ENCODE assay signal across 19 cellular contexts in the genomic region with DNA sequence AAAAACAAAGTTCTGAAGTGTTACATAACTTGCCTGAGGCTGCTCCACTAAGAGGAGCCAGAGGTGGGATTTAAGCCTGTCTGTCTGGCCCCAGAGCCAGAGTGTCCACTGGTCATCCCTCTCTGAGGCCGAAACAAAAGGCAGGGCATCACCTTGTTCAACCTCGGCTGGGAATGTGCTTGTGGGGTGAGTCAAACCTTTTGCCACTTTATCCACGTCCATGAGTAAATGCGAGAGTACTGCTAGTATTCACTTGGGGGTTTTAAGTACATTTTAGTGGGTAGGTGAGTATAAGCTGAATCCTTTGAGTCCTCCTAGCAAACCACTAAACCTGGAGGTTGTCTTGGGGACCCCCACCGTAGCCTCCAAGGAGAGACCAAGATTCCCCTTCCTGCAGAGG.
DNase-seq lines count a peak whose midpoint lies in the region; ATAC-seq lines count a peak whose summit lies in the region.
"Had no signal": no experiment of that assay in that cellular context is flagged by ENCODE, and none has a peak within 500 bp of the region (broad histone marks: within the 10 kb centered on the region; RNA-seq: fewer than 3 reads in every experiment).

No MANE protein-coding gene starts in this region.

- no peaks in the 10 kb centered on the region for H3K27me3 Mint-ChIP-seq in activated CD4-positive, alpha-beta T cell treated with anti-CD3 and anti-CD28 coated beads for 36 hours
- H3K27me3 Mint-ChIP-seq in central memory CD8-positive, alpha-beta T cell, result no peaks in the 10 kb centered on the region

- no peaks in the 10 kb centered on the region for H3K9me3 ChIP-seq in trophoblast cell (ENCODE audit: insufficient read depth, low read depth, low read length)
- H3K9me3 ChIP-seq: body of pancreas, ovary, tibial artery had no signal

- peak overlapping the region; percentile 46 for H3K18ac ChIP-seq in trophoblast cell (ENCODE audit: low read length)

- H3K4me1 ChIP-seq in trophoblast cell (ENCODE audit: control insufficient read depth in 1 of 2, insufficient read depth in 2 of 2, low read length in 2 of 2), result peaks cover 8 to 9% of the 10 kb centered on the region in 2 experiments
- H3K4me1 ChIP-seq: tibial artery had no signal

- H2BK12ac ChIP-seq in trophoblast cell (ENCODE audit: low read length), result no peak overlapping the region

- no peaks in the 10 kb centered on the region for H3K36me3 ChIP-seq in trophoblast cell (ENCODE audit: control insufficient read depth in 1 of 2, insufficient read depth in 2 of 2, low read length in 2 of 2)
- H3K36me3 ChIP-seq: ovary, tibial artery had no signal

- H4K8ac ChIP-seq in trophoblast cell (ENCODE audit: low read depth, low read length), result no peak overlapping the region

- H3K79me2 ChIP-seq in trophoblast cell (ENCODE audit: control insufficient read depth, insufficient read depth, low read length, poor library complexity), result no peaks in the 10 kb centered on the region

- no peak overlapping the region for H3K4me3 ChIP-seq in trophoblast cell (ENCODE audit: low read depth, low read length)
- H3K4me3 ChIP-seq: body of pancreas, ovary, smooth muscle cell, tibial artery had no signal

- H4K12ac ChIP-seq in trophoblast cell (ENCODE audit: low read depth, low read length), result no peak overlapping the region

- peak overlapping the region; percentile 34 for H3K27ac ChIP-seq in trophoblast cell (ENCODE audit: low read depth, low read length)
- H3K27ac ChIP-seq: 22Rv1, body of pancreas, ovary, tibial artery, VCaP had no signal

- no peaks in the 10 kb centered on the region for H3K27me3 ChIP-seq in trophoblast cell (ENCODE audit: insufficient read depth, low read length)
- H3K27me3 ChIP-seq: body of pancreas, ovary, tibial artery had no signal

- CTCF ChIA-PET in activated CD4-positive, alpha-beta T cell treated with anti-CD3 and anti-CD28 coated beads for 36 hours (lab: Charles Lee), result interaction anchor here (0.8 kb wide), 1 partner anchor 49 kb away, joined by 4 read pairs; no protein-coding TSS in a partner anchor

- peak; percentile 7 for DNase-seq in activated CD4-positive, alpha-beta T cell treated with anti-CD3 and anti-CD28 coated beads for 36 hours
- no peak for DNase-seq in activated CD4-positive, alpha-beta T cell treated with anti-CD3 and anti-CD28 coated beads, Interleukin-2, amount 50 U/mL, for 4 hours
- DNase-seq in HCEC 1CT (peak; percentile 54), trophoblast cell (peak; percentile 75 to 80), germinal center (ENCODE audit: low spot score) (no peak), NOMO-1 treated with DMSO at 0.1 percent for 48 hours (lab: John Stamatoyannopoulos, UW; ENCODE audit: unreplicated experiment) (no peak)
- DNase-seq in central memory CD8-positive, alpha-beta T cell (ENCODE audit: low spot score in 2 of 2), result no peak
- no peak for DNase-seq in activated CD4-positive, CD25-positive, alpha-beta regulatory T cell (lab: John Stamatoyannopoulos, UW)
- DNase-seq: activated naive CD4-positive, alpha-beta T cell; body of pancreas; cortex of kidney; foreskin melanocyte; NCI-H1417; NCI-H2171; ovary; tibial artery had no signal

- H2BK120ac ChIP-seq in trophoblast cell (ENCODE audit: insufficient read depth, low read length, poor library complexity), result peak overlapping the region; percentile 15

- H3K14ac ChIP-seq in trophoblast cell (ENCODE audit: low read length), result no peak overlapping the region

- no CpG with 5 or more reads among the region's 5 CpGs for whole genome bisulfite sequencing in trophoblast cell (ENCODE audit: extremely low coverage, insufficient coverage, insufficient read length)

- H4K91ac ChIP-seq in trophoblast cell (ENCODE audit: low read depth, low read length), result peak overlapping the region; percentile 28

- peaks cover 3% of the 10 kb centered on the region for H3K79me1 ChIP-seq in trophoblast cell (ENCODE audit: low read length)

- no peak overlapping the region for H2AK5ac ChIP-seq in trophoblast cell (ENCODE audit: low read length)

- no peak overlapping the region for H3K4me2 ChIP-seq in trophoblast cell (ENCODE audit: low read length)
- H3K4me2 ChIP-seq: smooth muscle cell had no signal

- peaks cover 39% of the 10 kb centered on the region for H3K4me1 Mint-ChIP-seq in activated CD4-positive, alpha-beta T cell treated with anti-CD3 and anti-CD28 coated beads for 36 hours
- H3K4me1 Mint-ChIP-seq in central memory CD8-positive, alpha-beta T cell, result peaks cover 40% of the 10 kb centered on the region

- H3K4ac ChIP-seq in trophoblast cell (ENCODE audit: low read depth, low read length), result no peak overlapping the region

- no peak overlapping the region for H3K4me3 Mint-ChIP-seq in activated CD4-positive, alpha-beta T cell treated with anti-CD3 and anti-CD28 coated beads for 36 hours
- H3K4me3 Mint-ChIP-seq in central memory CD8-positive, alpha-beta T cell, result no peak overlapping the region

- POLR2A ChIA-PET in activated CD4-positive, alpha-beta T cell treated with anti-CD3 and anti-CD28 coated beads for 36 hours (lab: Charles Lee), result interaction anchor here (0.6 kb wide), 1 partner anchor 310 kb away, joined by 3 read pairs; no protein-coding TSS in a partner anchor

- H3K36me3 Mint-ChIP-seq in activated CD4-positive, alpha-beta T cell treated with anti-CD3 and anti-CD28 coated beads for 36 hours (ENCODE audit: low read depth), result no peaks in the 10 kb centered on the region
- H3K36me3 Mint-ChIP-seq in central memory CD8-positive, alpha-beta T cell (ENCODE audit: insufficient read depth), result no peaks in the 10 kb centered on the region

- no peak overlapping the region for H2BK5ac ChIP-seq in trophoblast cell (ENCODE audit: low read depth, low read length, poor library complexity)

- intact Hi-C loops in activated CD4-positive, alpha-beta T cell treated with anti-CD3 and anti-CD28 coated beads for 36 hours (cut with DNase I, micrococcal nuclease), result no loop called here

- peak; percentile 33 for ATAC-seq in activated CD4-positive, alpha-beta T cell treated with anti-CD3 and anti-CD28 coated beads for 36 hours
- no peak for ATAC-seq in central memory CD8-positive, alpha-beta T cell (replicated peaks; ENCODE audit: extremely low read depth, poor library complexity, severe bottlenecking)
- ATAC-seq: body of pancreas had no signal

- H3K9me3 Mint-ChIP-seq in activated CD4-positive, alpha-beta T cell treated with anti-CD3 and anti-CD28 coated beads for 36 hours (ENCODE audit: low read depth), result no peaks in the 10 kb centered on the region
- no peaks in the 10 kb centered on the region for H3K9me3 Mint-ChIP-seq in central memory CD8-positive, alpha-beta T cell

- H3K9ac ChIP-seq in trophoblast cell (ENCODE audit: low read length), result no peak overlapping the region

- H2AFZ ChIP-seq in trophoblast cell (ENCODE audit: insufficient read depth, low read length, poor library complexity), result no peak overlapping the region

- peak overlapping the region; percentile 38 for H3K27ac Mint-ChIP-seq in activated CD4-positive, alpha-beta T cell treated with anti-CD3 and anti-CD28 coated beads for 36 hours
- peak overlapping the region; percentile 87 for H3K27ac Mint-ChIP-seq in central memory CD8-positive, alpha-beta T cell (ENCODE audit: low read depth)

- H3K23ac ChIP-seq in trophoblast cell (ENCODE audit: low read length), result no peak overlapping the region

Comparison
In these comparisons a context has a peak if more than half of its experiments do, and no peak if none do; other contexts are left out.
1. DNase-seq: peak in activated CD4-positive, alpha-beta T cell treated with anti-CD3 and anti-CD28 coated beads for 36 hours (single experiment), HCEC 1CT (single experiment) and trophoblast cell (2 of 2); none in activated CD4-positive, alpha-beta T cell treated with anti-CD3 and anti-CD28 coated beads, Interleukin-2, amount 50 U/mL, for 4 hours (0 of 2), central memory CD8-positive, alpha-beta T cell (0 of 2), germinal center (single experiment), activated CD4-positive, CD25-positive, alpha-beta regulatory T cell (0 of 4) and NOMO-1 treated with DMSO at 0.1 percent for 48 hours (single experiment).